Comparison of ENCODE assay signal across 20 cellular contexts in the genomic region with DNA sequence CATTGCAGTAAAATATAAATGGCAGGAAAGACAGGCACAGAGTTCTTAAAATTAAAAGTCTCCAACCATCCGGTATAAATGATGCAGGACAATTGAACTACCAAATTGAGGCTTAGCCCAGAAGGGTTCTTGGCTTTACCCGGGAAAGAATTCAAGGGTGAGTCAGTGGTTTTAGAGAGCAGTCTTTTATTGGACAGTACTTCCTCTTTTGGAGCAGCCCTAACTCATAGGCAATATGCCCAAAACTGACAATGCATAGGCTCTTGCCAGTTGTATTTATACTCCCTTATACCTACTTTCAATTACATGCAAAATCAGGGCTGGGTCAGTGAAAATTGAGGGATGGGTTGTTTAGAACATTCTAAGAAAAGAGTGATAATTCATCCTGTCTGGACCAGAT.
DNase-seq lines count a peak whose midpoint lies in the region; TF ChIP-seq lines count a peak whose summit lies in the region.
"Had no signal": no experiment of that assay in that cellular context is flagged by ENCODE, and none has a peak within 500 bp of the region (broad histone marks: within the 10 kb centered on the region; RNA-seq: fewer than 3 reads in every experiment).

No MANE protein-coding gene starts in this region.

- H3K27ac Mint-ChIP-seq in chondrocyte (ENCODE audit: unreplicated experiment), result no peak overlapping the region
- H3K27ac Mint-ChIP-seq: T-cell had no signal

- no peaks in the 10 kb centered on the region for H3K27me3 Mint-ChIP-seq in chondrocyte (ENCODE audit: low read depth)
- H3K27me3 Mint-ChIP-seq: T-cell had no signal

- H3K4me3 ChIP-seq in adipocyte (ENCODE audit: low read length) (no peak overlapping the region), vagina (no peak overlapping the region)
- H3K4me3 ChIP-seq: cardiac muscle cell, left ventricle myocardium inferior, smooth muscle cell, uterus had no signal

- H3K9me3 ChIP-seq in adipocyte (ENCODE audit: control insufficient read depth, low read length) (no peaks in the 10 kb centered on the region), vagina (no peaks in the 10 kb centered on the region)
- H3K9me3 ChIP-seq: left ventricle myocardium inferior, uterus had no signal

- H3K4me1 ChIP-seq in adipocyte (ENCODE audit: control insufficient read depth, insufficient read depth, low read length) (no peaks in the 10 kb centered on the region), vagina (no peaks in the 10 kb centered on the region)
- H3K4me1 ChIP-seq: left ventricle myocardium inferior, uterus had no signal

- DNase-seq in ELR (ENCODE audit: low read depth) (peak; percentile 0), Kasumi-1 (lab: John Stamatoyannopoulos, UW) (peak; percentile 92 to 96), OCI-M2 (lab: John Stamatoyannopoulos, UW; ENCODE audit: unreplicated experiment) (peak; percentile 4), adipocyte (ENCODE audit: low read depth) (peak; percentile 7), vagina (ENCODE audit: extremely low spot score in 2 of 2) (no peak), chondrocyte (ENCODE audit: low spot score) (no peak), mesenteric fat pad (ENCODE audit: low spot score) (no peak), foreskin melanocyte (no peak)
- DNase-seq: activated CD4-positive, CD25-positive, alpha-beta regulatory T cell; head of caudate nucleus; Karpas-422; left ventricle myocardium inferior; NCI-H1930; NCI-H524 treated with DMSO at 0.1 percent for 48 hours; stimulated activated CD4-positive, alpha-beta T cell treated with anti-CD3 and anti-CD28 coated beads, Interleukin-4, amount 100 ng/mL, for 4 hours; substantia nigra; T-cell; uterus had no signal

- H3K27ac ChIP-seq in vagina, result no peak overlapping the region
- H3K27ac ChIP-seq: cardiac muscle cell, left ventricle myocardium inferior, uterus had no signal

- no peak overlapping the region for H3K4me3 Mint-ChIP-seq in chondrocyte (ENCODE audit: unreplicated experiment)
- H3K4me3 Mint-ChIP-seq: T-cell had no signal

- H3K9ac ChIP-seq in adipocyte (ENCODE audit: low read length), result no peak overlapping the region

- TF ChIP-seq CTCF in vagina (IDR thresholded peaks at IDR 0.05) (no peak), chondrocyte (IDR thresholded peaks at IDR 0.05) (no peak)

- H3K27me3 ChIP-seq in adipocyte (replicated peaks; ENCODE audit: control insufficient read depth, insufficient read depth, low read length), result no peaks in the 10 kb centered on the region
- H3K27me3 ChIP-seq in vagina, result no peaks in the 10 kb centered on the region
- H3K27me3 ChIP-seq: cardiac muscle cell, uterus had no signal

- intact Hi-C loops in vagina (cut with DNase I), result no loop called here

- H3K9me3 Mint-ChIP-seq in chondrocyte (ENCODE audit: low read depth), result no peaks in the 10 kb centered on the region

- no peaks in the 10 kb centered on the region for H3K36me3 Mint-ChIP-seq in chondrocyte (ENCODE audit: low read depth)
- H3K36me3 Mint-ChIP-seq: T-cell had no signal

- H3K36me3 ChIP-seq in adipocyte (ENCODE audit: control insufficient read depth, insufficient read depth, low read length, severe bottlenecking), result no peaks in the 10 kb centered on the region
- H3K36me3 ChIP-seq in vagina, result no peaks in the 10 kb centered on the region
- H3K36me3 ChIP-seq: cardiac muscle cell, left ventricle myocardium inferior, uterus had no signal

- no peaks in the 10 kb centered on the region for H3K4me1 Mint-ChIP-seq in chondrocyte (ENCODE audit: low read depth)
- H3K4me1 Mint-ChIP-seq: T-cell had no signal

- no peak for TF ChIP-seq POLR2A in vagina (IDR thresholded peaks at IDR 0.05)

Comparison
In these comparisons a context has a peak if more than half of its experiments do, and no peak if none do; other contexts are left out.
1. DNase-seq: peak in ELR (single experiment), Kasumi-1 (2 of 2), OCI-M2 (single experiment) and adipocyte (single experiment); none in vagina (0 of 2), chondrocyte (single experiment), mesenteric fat pad (single experiment) and foreskin melanocyte (single experiment).